In the genomic region with DNA sequence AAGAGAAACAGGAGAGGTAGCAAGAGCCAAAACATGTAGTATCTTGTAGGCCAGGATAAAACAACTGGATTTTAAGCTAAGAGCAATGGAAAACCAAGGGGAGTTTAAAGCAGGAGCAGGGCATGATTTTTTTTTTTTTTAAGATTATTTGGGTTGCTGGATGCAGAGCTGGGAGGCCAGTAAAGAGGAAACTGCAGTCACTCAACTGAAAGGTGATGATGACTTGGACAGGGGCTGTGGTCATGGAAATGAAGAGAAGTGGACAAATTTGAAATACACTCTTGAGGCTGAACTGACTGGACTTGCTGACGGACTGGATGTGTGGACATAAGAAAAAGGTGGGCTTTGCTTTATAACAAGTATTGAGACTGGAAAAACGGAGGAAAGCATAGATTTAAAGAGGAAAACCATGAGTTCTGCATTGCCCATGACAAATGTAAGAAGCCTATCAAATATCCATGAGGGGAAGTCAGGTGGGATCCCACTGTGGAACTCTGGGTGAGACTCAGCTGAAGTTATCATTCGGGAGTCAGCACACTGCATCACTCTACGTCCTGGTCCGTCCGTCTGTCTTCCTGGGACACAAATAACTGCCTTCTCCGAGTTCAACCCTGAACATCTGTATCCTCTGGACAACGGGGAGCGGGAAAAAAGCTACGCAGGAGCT, we compare ENCODE assay signal across 8 cellular contexts. TPM values are rescaled to one million over a fixed set of nuclear protein-coding genes. Genes with fewer than 3 reads are reported as not detected.
DNase-seq lines count a peak whose midpoint lies in the region; ATAC-seq, FAIRE-seq and TF ChIP-seq lines count a peak whose summit lies in the region.

No MANE protein-coding gene starts in this region.

- peak overlapping the region; percentile 97 for H3K4me3 ChIP-seq in adipocyte (ENCODE audit: low read length)
- peak overlapping the region; percentile 95 for H3K4me3 ChIP-seq in iPS-20b (ENCODE audit: low read length)
- H3K4me3 ChIP-seq in spleen: peak overlapping the region; percentile 62 to 90 (median 74)

- no peak for TF ChIP-seq CTCF in spleen (IDR thresholded peaks at IDR 0.05 in 8 of 11, conservative IDR thresholded peaks at IDR 0.05 in 3 of 11)

- WGBS in spleen, 5 donors: 4 to 8% (median 6%) methylated on average over 10 of the region's 10 CpGs

- peaks cover 25% of the 10 kb centered on the region for H3K4me1 ChIP-seq in adipocyte (ENCODE audit: control insufficient read depth, insufficient read depth, low read length)
- peaks cover 4% of the 10 kb centered on the region for H3K4me1 ChIP-seq in iPS-20b (ENCODE audit: insufficient read depth, low read length)
- peaks cover 36 to 91% (median 57%) of the 10 kb centered on the region in 6 donors for H3K4me1 ChIP-seq in spleen

- peak; percentile 38 for DNase-seq in A172 (ENCODE audit: low spot score)
- DNase-seq in HT-29 (ENCODE audit: low spot score): peak; percentile 3
- peak; percentile 24 for DNase-seq in adipocyte (ENCODE audit: low read depth)
- no peak for DNase-seq in spleen
- DNase-seq in RCC 7860 (ENCODE audit: low spot score): no peak
- DNase-seq in DMS153 (lab: John Stamatoyannopoulos, UW): no peak

- FAIRE-seq in RCC 7860 (lab: Jason Lieb, UNC): no peak

- intact Hi-C loops in spleen (cut with DNase I; ENCODE audit: low total_unique reads): loop anchor here (5.0 kb wide), 1 partner anchor 55 kb away; the partner anchor contains the start of gene CHCHD4

- H3K27ac ChIP-seq in iPS-20b (ENCODE audit: low read length) (no peak overlapping the region), spleen (peak overlapping the region; percentile 95 to 99 (median 98))

- no peaks in the 10 kb centered on the region for H3K9me3 ChIP-seq in adipocyte (ENCODE audit: control insufficient read depth, low read length)
- no peaks in the 10 kb centered on the region for H3K9me3 ChIP-seq in iPS-20b (ENCODE audit: insufficient read depth, low read depth, low read length)
- no peaks in the 10 kb centered on the region for H3K9me3 ChIP-seq in spleen

- ATAC-seq in GM19328 (IDR thresholded peaks at IDR 0.05; ENCODE audit: unreplicated experiment): peak; percentile 3

- peak overlapping the region; percentile 92 for H3K9ac ChIP-seq in adipocyte (ENCODE audit: low read length)
- H3K9ac ChIP-seq in iPS-20b (ENCODE audit: low read depth, low read length): peak overlapping the region; percentile 98

- peaks cover 18% of the 10 kb centered on the region for H3K36me3 ChIP-seq in adipocyte (ENCODE audit: control insufficient read depth, insufficient read depth, low read length, severe bottlenecking)
- peaks cover 25% of the 10 kb centered on the region for H3K36me3 ChIP-seq in iPS-20b (ENCODE audit: insufficient read depth, low read depth, low read length)
- peaks cover 0 to 23% (median 16%) of the 10 kb centered on the region in 6 donors for H3K36me3 ChIP-seq in spleen

- H3K27me3 ChIP-seq in adipocyte (replicated peaks; ENCODE audit: control insufficient read depth, insufficient read depth, low read length) (no peaks in the 10 kb centered on the region), iPS-20b (ENCODE audit: insufficient read depth, low read length) (no peaks in the 10 kb centered on the region), spleen (replicated peaks in 1 of 7) (no peaks in the 10 kb centered on the region)

- TF ChIP-seq POLR2A in spleen (IDR thresholded peaks at IDR 0.05): no peak

RNA-seq across cellular contexts. Expression of gene XPC, which starts 0.7 kb away (rescaled TPM):
- total RNA-seq in A172 (2014; rRNA removed; shearing (Covaris generic)): 28.4 and 32.2 TPM in 2 replicates
- total RNA-seq in HT-29 (2014; rRNA removed; shearing (Covaris generic)): 8.6 and 9.3 TPM in 2 replicates
- total RNA-seq in spleen: 10 to 100 TPM; 31.5 to 65.6 (median 51.3) TPM
- polyA plus RNA-seq in spleen: 10 to 100 TPM; 16.1 to 25.0 (median 23.2) TPM

RNA-seq across cellular contexts. Expression of gene LSM3, which starts 0.9 kb away (rescaled TPM):
- total RNA-seq in A172 (2014; rRNA removed; shearing (Covaris generic)): 45.3 and 49.4 TPM in 2 replicates
- 7.1 and 7.4 TPM in 2 replicates for total RNA-seq in HT-29 (2014; rRNA removed; shearing (Covaris generic))
- 10 to 100 TPM in 2 of 7 donors, 1 to 10 TPM in 5; 7.5 to 13.2 (median 9.4) TPM for total RNA-seq in spleen
- 10 to 100 TPM in 2 of 3 donors, 1 to 10 TPM in 1; 9.8 to 15.8 (median 14.4) TPM for polyA plus RNA-seq in spleen

RNA-seq across cellular contexts. Expression of gene TMEM43, which starts 52.9 kb away (rescaled TPM):
- 117 and 132 TPM in 2 replicates for total RNA-seq in A172 (2014; rRNA removed; shearing (Covaris generic))
- total RNA-seq in HT-29 (2014; rRNA removed; shearing (Covaris generic)): 22.1 and 23.1 TPM in 2 replicates
- 10 to 100 TPM; 40.5 to 64.2 (median 53.9) TPM for total RNA-seq in spleen
- polyA plus RNA-seq in spleen: 10 to 100 TPM; 18.7 to 22.8 (median 22.5) TPM

RNA-seq across cellular contexts. Expression of gene CHCHD4, which starts 53.0 kb away (rescaled TPM):
- total RNA-seq in A172 (2014; rRNA removed; shearing (Covaris generic)): 45.3 and 48.5 TPM in 2 replicates
- total RNA-seq in HT-29 (2014; rRNA removed; shearing (Covaris generic)): 11.7 and 15.1 TPM in 2 replicates
- 10 to 100 TPM in 3 of 7 donors, 1 to 10 TPM in 4; 8.5 to 17.1 (median 9.5) TPM for total RNA-seq in spleen
- 10 to 100 TPM in 2 of 3 donors, 1 to 10 TPM in 1; 8.4 to 14.1 (median 12.1) TPM for polyA plus RNA-seq in spleen

Comparison
In these comparisons a context has a peak if more than half of its experiments do, and no peak if none do; other contexts are left out.
1. DNase-seq: peak in A172 (single experiment), HT-29 (single experiment) and adipocyte (single experiment); none in spleen (single experiment), RCC 7860 (single experiment) and DMS153 (single experiment).
2. Peak in every context shown above with its lines, with median percentiles within 50 percentile points of each other: H3K4me3 ChIP-seq.